ENCODE assay signal across 23 cellular contexts in genomic region chr22:33882991-33883390, GRCh38. TPM values are rescaled to one million over a fixed set of nuclear protein-coding genes. Genes with fewer than 3 reads are reported as not detected.
"Had no signal": no experiment of that assay in that cellular context is flagged by ENCODE, and none has a peak within 500 bp of the region (broad histone marks: within the 10 kb centered on the region; RNA-seq: fewer than 3 reads in every experiment).

No MANE protein-coding gene starts in this region.

- DNase-seq: activated B cell treated with CpG ODN at 0.5 μM for 24 hours; activated CD8-positive, alpha-beta memory T cell treated with anti-CD3 and anti-CD28 coated beads, Interleukin-2, amount 10 ng/mL, durations not matched to agents 7 days and 5 days; activated CD8-positive, alpha-beta T cell treated with anti-CD3 and anti-CD28 coated beads, Interleukin-2, amount 10 ng/mL, durations not matched to agents 7 days and 5 days; activated naive CD8-positive, alpha-beta T cell treated with anti-CD3 and anti-CD28 coated beads, Interleukin-2, amount 50 U/mL, for 24 hours; activated T-cell treated with anti-CD3 and anti-CD28 coated beads, Interleukin-2, amount 50 U/mL, for 48 hours; dermis blood vessel endothelial cell; effector CD8-positive, alpha-beta T cell; esophagus squamous epithelium; foreskin melanocyte; left ventricle myocardium superior; naive thymus-derived CD4-positive, alpha-beta T cell; pancreas; stimulated activated CD4-positive, alpha-beta T cell treated with anti-CD3 and anti-CD28 coated beads, Interleukin-2, amount 100 ng/mL, for 48 hours; stimulated activated naive CD4-positive, alpha-beta T cell treated with Interleukin-2 at 50 U/mL for 16 hours; testis; transverse colon had no signal

- H3K36me3 ChIP-seq: breast epithelium, esophagus squamous epithelium, pancreas, prostate gland, transverse colon had no signal

- H3K4me1 ChIP-seq: esophagus squamous epithelium, testis, transverse colon had no signal

- H3K27ac ChIP-seq: breast epithelium, epithelial cell of prostate, esophagus squamous epithelium, pancreas, prostate gland, testis, transverse colon had no signal

- H3K4me1 Mint-ChIP-seq: activated CD8-positive, alpha-beta memory T cell treated with anti-CD3 and anti-CD28 coated beads, Interleukin-2, amount 10 ng/mL, durations not matched to agents 7 days and 5 days; activated naive CD4-positive, alpha-beta T cell treated with anti-CD3 and anti-CD28 coated beads, Interleukin-2, amount 50 U/mL, for 24 hours; central memory CD8-positive, alpha-beta T cell; naive thymus-derived CD4-positive, alpha-beta T cell had no signal

- ATAC-seq: activated CD8-positive, alpha-beta memory T cell treated with anti-CD3 and anti-CD28 coated beads, Interleukin-2, amount 10 ng/mL, durations not matched to agents 7 days and 5 days; activated CD8-positive, alpha-beta T cell treated with anti-CD3 and anti-CD28 coated beads, Interleukin-2, amount 10 ng/mL, durations not matched to agents 7 days and 5 days; activated naive CD8-positive, alpha-beta T cell treated with anti-CD3 and anti-CD28 coated beads, Interleukin-2, amount 50 U/mL, for 24 hours; naive thymus-derived CD4-positive, alpha-beta T cell; pancreas had no signal

- H3K36me3 Mint-ChIP-seq: activated CD8-positive, alpha-beta memory T cell treated with anti-CD3 and anti-CD28 coated beads, Interleukin-2, amount 10 ng/mL, durations not matched to agents 7 days and 5 days; activated naive CD4-positive, alpha-beta T cell treated with anti-CD3 and anti-CD28 coated beads, Interleukin-2, amount 50 U/mL, for 24 hours; mesothelial cell of epicardium; naive thymus-derived CD4-positive, alpha-beta T cell had no signal

- H3K4me3 Mint-ChIP-seq: activated B cell treated with CpG ODN at 0.5 μM for 24 hours; activated CD8-positive, alpha-beta memory T cell treated with anti-CD3 and anti-CD28 coated beads, Interleukin-2, amount 10 ng/mL, durations not matched to agents 7 days and 5 days; activated CD8-positive, alpha-beta T cell treated with anti-CD3 and anti-CD28 coated beads, Interleukin-2, amount 10 ng/mL, durations not matched to agents 7 days and 5 days; activated naive CD4-positive, alpha-beta T cell treated with anti-CD3 and anti-CD28 coated beads, Interleukin-2, amount 50 U/mL, for 24 hours; activated naive CD8-positive, alpha-beta T cell treated with anti-CD3 and anti-CD28 coated beads, Interleukin-2, amount 50 U/mL, for 24 hours; central memory CD8-positive, alpha-beta T cell; mesothelial cell of epicardium; naive thymus-derived CD4-positive, alpha-beta T cell had no signal

- H3K4me3 ChIP-seq: breast epithelium, esophagus squamous epithelium, pancreas, prostate gland, testis, transverse colon had no signal

- H3K9me3 Mint-ChIP-seq: activated B cell treated with CpG ODN at 0.5 μM for 24 hours; activated naive CD4-positive, alpha-beta T cell treated with anti-CD3 and anti-CD28 coated beads, Interleukin-2, amount 50 U/mL, for 24 hours; activated naive CD8-positive, alpha-beta T cell treated with anti-CD3 and anti-CD28 coated beads, Interleukin-2, amount 50 U/mL, for 24 hours; central memory CD8-positive, alpha-beta T cell; mesothelial cell of epicardium had no signal

- H3K27ac Mint-ChIP-seq: activated B cell treated with CpG ODN at 0.5 μM for 24 hours; activated CD8-positive, alpha-beta memory T cell treated with anti-CD3 and anti-CD28 coated beads, Interleukin-2, amount 10 ng/mL, durations not matched to agents 7 days and 5 days; activated CD8-positive, alpha-beta T cell treated with anti-CD3 and anti-CD28 coated beads, Interleukin-2, amount 10 ng/mL, durations not matched to agents 7 days and 5 days; activated naive CD4-positive, alpha-beta T cell treated with anti-CD3 and anti-CD28 coated beads, Interleukin-2, amount 50 U/mL, for 24 hours; activated naive CD8-positive, alpha-beta T cell treated with anti-CD3 and anti-CD28 coated beads, Interleukin-2, amount 50 U/mL, for 24 hours; activated T-helper 2 cell treated with anti-CD3 and anti-CD28 coated beads, Interferon-gamma antibody, Interleukin-2, Interleukin-4, amounts not matched to agents 10 μg/mL and 5 μg/mL and 100 μg/mL, durations not matched to agents 14 hours and 24 hours and 36 hours; mesothelial cell of epicardium; naive thymus-derived CD4-positive, alpha-beta T cell had no signal

- H3K9me3 ChIP-seq: breast epithelium, esophagus squamous epithelium, pancreas, prostate gland, testis, transverse colon had no signal

- H3K27me3 ChIP-seq: breast epithelium, esophagus squamous epithelium, pancreas, testis, transverse colon had no signal

- H3K27me3 Mint-ChIP-seq: activated B cell treated with CpG ODN at 0.5 μM for 24 hours; activated CD8-positive, alpha-beta memory T cell treated with anti-CD3 and anti-CD28 coated beads, Interleukin-2, amount 10 ng/mL, durations not matched to agents 7 days and 5 days; activated naive CD8-positive, alpha-beta T cell treated with anti-CD3 and anti-CD28 coated beads, Interleukin-2, amount 50 U/mL, for 24 hours; central memory CD8-positive, alpha-beta T cell had no signal

RNA-seq across cellular contexts. Expression of gene LARGE1, which starts 37.3 kb away (rescaled TPM):
- polyA plus RNA-seq: naive thymus-derived CD4-positive, alpha-beta T cell had no signal
